In the genomic region with DNA sequence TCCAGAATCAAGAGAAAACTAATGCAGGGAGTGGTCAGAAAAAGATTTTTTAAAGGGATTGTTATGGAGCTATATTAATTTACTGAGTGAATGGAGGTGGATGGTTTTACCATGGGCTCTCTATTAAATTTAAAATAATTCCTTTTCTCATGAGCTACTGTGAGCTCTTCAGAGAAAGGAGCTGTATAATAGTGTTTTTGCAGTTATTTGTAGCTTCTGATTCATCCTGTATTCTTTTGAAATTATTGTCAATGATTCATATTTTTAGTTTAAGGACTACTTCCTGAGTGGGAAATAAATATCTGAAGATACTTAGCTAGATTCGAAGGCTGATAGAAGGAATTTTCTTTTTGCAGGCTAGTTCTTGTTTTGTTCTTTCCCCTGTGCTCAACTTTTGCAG, we compare ENCODE assay signal across 8 cellular contexts. TPM values are rescaled to one million over a fixed set of nuclear protein-coding genes. Genes with fewer than 3 reads are reported as not detected.
DNase-seq lines count a peak whose midpoint lies in the region; ATAC-seq and TF ChIP-seq lines count a peak whose summit lies in the region.
"Not testable (repeated sequence)": the region's sequence is repeated elsewhere in the genome, so short reads cannot be mapped to it uniquely, and the experiment has no call there.

No MANE protein-coding gene starts in this region.

- in situ Hi-C loops in Panc1 (cut with HindIII; ENCODE audit: low pct_unique_long_range_greater_than_20kb, low sequenced_read_pairs) = not testable (repeated sequence)

- H3K27me3 Mint-ChIP-seq in activated T-helper 2 cell treated with anti-CD3 and anti-CD28 coated beads, Interferon-gamma antibody, Interleukin-2, Interleukin-4, amounts not matched to agents 10 μg/mL and 5 μg/mL and 100 μg/mL, durations not matched to agents 14 hours and 24 hours and 36 hours (ENCODE audit: low read depth); glutamatergic neuron (ENCODE audit: unreplicated experiment): not testable (repeated sequence)

- not testable (repeated sequence) for TF ChIP-seq CTCF in BE2C (IDR thresholded peaks at IDR 0.05; ENCODE audit: low read depth, low read length); Panc1 (IDR thresholded peaks at IDR 0.05); coronary artery (IDR thresholded peaks at IDR 0.05); glutamatergic neuron (IDR thresholded peaks at IDR 0.05; ENCODE audit: partially characterized antibody, unreplicated experiment)

- H3K36me3 ChIP-seq in BE2C; Panc1 (ENCODE audit: control insufficient read depth, insufficient read depth, low read length); muscle layer of duodenum (ENCODE audit: control insufficient read depth in 1 of 2, insufficient read depth in 2 of 2, low read length in 2 of 2): not testable (repeated sequence)

- H3K4me1 Mint-ChIP-seq in activated T-helper 2 cell treated with anti-CD3 and anti-CD28 coated beads, Interferon-gamma antibody, Interleukin-2, Interleukin-4, amounts not matched to agents 10 μg/mL and 5 μg/mL and 100 μg/mL, durations not matched to agents 14 hours and 24 hours and 36 hours (ENCODE audit: low read depth) = peaks cover 26% of the 10 kb centered on the region
- not testable (repeated sequence) for H3K4me1 Mint-ChIP-seq in glutamatergic neuron (ENCODE audit: low read depth, unreplicated experiment)

- peak overlapping the region; percentile 88 for H3K27ac Mint-ChIP-seq in activated T-helper 2 cell treated with anti-CD3 and anti-CD28 coated beads, Interferon-gamma antibody, Interleukin-2, Interleukin-4, amounts not matched to agents 10 μg/mL and 5 μg/mL and 100 μg/mL, durations not matched to agents 14 hours and 24 hours and 36 hours
- H3K27ac Mint-ChIP-seq in glutamatergic neuron (ENCODE audit: unreplicated experiment) = peak overlapping the region; percentile 79

- H3K36me3 Mint-ChIP-seq in activated T-helper 2 cell treated with anti-CD3 and anti-CD28 coated beads, Interferon-gamma antibody, Interleukin-2, Interleukin-4, amounts not matched to agents 10 μg/mL and 5 μg/mL and 100 μg/mL, durations not matched to agents 14 hours and 24 hours and 36 hours (ENCODE audit: low read depth) = peaks cover 45% of the 10 kb centered on the region
- H3K36me3 Mint-ChIP-seq in glutamatergic neuron (ENCODE audit: unreplicated experiment) = not testable (repeated sequence)

- peak overlapping the region; percentile 91 for H3K4me3 Mint-ChIP-seq in activated T-helper 2 cell treated with anti-CD3 and anti-CD28 coated beads, Interferon-gamma antibody, Interleukin-2, Interleukin-4, amounts not matched to agents 10 μg/mL and 5 μg/mL and 100 μg/mL, durations not matched to agents 14 hours and 24 hours and 36 hours (ENCODE audit: low read depth)
- H3K4me3 Mint-ChIP-seq in glutamatergic neuron (ENCODE audit: unreplicated experiment) = peak overlapping the region; percentile 95

- POLR2A ChIA-PET in Panc1 (lab: Charles Lee) = not testable (repeated sequence)

- not testable (repeated sequence) for H3K9me3 ChIP-seq in BE2C; Panc1 (ENCODE audit: control insufficient read depth, insufficient read depth, low read depth, low read length); muscle layer of duodenum (ENCODE audit: control insufficient read depth in 1 of 2, low read length in 2 of 2)

- peak overlapping the region; percentile 85 for H3K27ac ChIP-seq in Panc1 (ENCODE audit: low read length)
- H3K27ac ChIP-seq in coronary artery = peak overlapping the region in 1 of 2 donors; percentile 100
- not testable (repeated sequence) for H3K27ac ChIP-seq in muscle layer of duodenum (ENCODE audit: low read length)
- H3K27ac ChIP-seq in skin epidermis = peak overlapping the region in 12 of 21 experiments; percentile 38 to 100 (median 100)

- ATAC-seq in Panc1 = not testable (repeated sequence)

- H3K4me3 ChIP-seq in BE2C (ENCODE audit: low read depth, low read length) (peak overlapping the region; percentile 70), Panc1 (ENCODE audit: low read depth in 2 of 2, low read length in 2 of 2) (peak overlapping the region; percentile 69 to 82), coronary artery (peak overlapping the region; percentile 99), muscle layer of duodenum (ENCODE audit: low read depth in 1 of 2, low read length in 2 of 2) (peak overlapping the region; percentile 23 to 68), skin epidermis (peak overlapping the region in 5 of 7 experiments; percentile 76 to 91 (median 82))

- H3K9me3 Mint-ChIP-seq in activated T-helper 2 cell treated with anti-CD3 and anti-CD28 coated beads, Interferon-gamma antibody, Interleukin-2, Interleukin-4, amounts not matched to agents 10 μg/mL and 5 μg/mL and 100 μg/mL, durations not matched to agents 14 hours and 24 hours and 36 hours; glutamatergic neuron (ENCODE audit: unreplicated experiment): not testable (repeated sequence)

- BruUV-seq in Panc1 (replicated peaks; lab: Mats Ljungman, UMichigan) = not testable (repeated sequence)

- not testable (repeated sequence) for H3K4me1 ChIP-seq in BE2C; Panc1 (ENCODE audit: control insufficient read depth, insufficient read depth, low read length)
- peaks cover 0 to 26% of the 10 kb centered on the region in 2 donors for H3K4me1 ChIP-seq in muscle layer of duodenum (ENCODE audit: control insufficient read depth in 1 of 2, insufficient read depth in 2 of 2, low read length in 2 of 2)

- not testable (repeated sequence) for H3K27me3 ChIP-seq in BE2C; Panc1 (ENCODE audit: control insufficient read depth, insufficient read depth, low read length); muscle layer of duodenum (ENCODE audit: low read depth, low read length)

- CTCF ChIA-PET in Panc1 (lab: Charles Lee) = not testable (repeated sequence)

- DNase-seq in BE2C; Panc1 (ENCODE audit: low read depth, low spot score); activated T-helper 2 cell treated with anti-CD3 and anti-CD28 coated beads, Interferon-gamma antibody, Interleukin-2, Interleukin-4, amounts not matched to agents 10 μg/mL and 5 μg/mL and 100 μg/mL, durations not matched to agents 14 hours and 24 hours and 36 hours (ENCODE audit: low spot score); coronary artery (ENCODE audit: low spot score); glutamatergic neuron: not testable (repeated sequence)
- DNase-seq in HCEC 1CT = peak; percentile 57

- intact Hi-C loops in Panc1 (cut with micrococcal nuclease; ENCODE audit: unreplicated experiment) = not testable (repeated sequence)
- intact Hi-C loops in activated T-helper 2 cell treated with anti-CD3 and anti-CD28 coated beads, Interferon-gamma antibody, Interleukin-2, Interleukin-4, amounts not matched to agents 10 μg/mL and 5 μg/mL and 100 μg/mL, durations not matched to agents 14 hours and 24 hours and 36 hours (cut with micrococcal nuclease) = loop anchor here (5.0 to 10.0 kb wide), 2 partner anchors 76 to 108 kb away; a partner anchor contains a TSS

RNA-seq across cellular contexts. Expression of a gene that starts 56.4 kb away (rescaled TPM):
- polyA plus RNA-seq in BE2C (2012; ENCODE audit: insufficient read depth, insufficient read length, low read depth) = 25.2 TPM
- total RNA-seq in Panc1 (2021; ENCODE audit: unreplicated experiment) = 43.6 TPM
- polyA plus RNA-seq in Panc1 (2012; ENCODE audit: insufficient read length) = 17.4 TPM
- total RNA-seq in activated T-helper 2 cell treated with anti-CD3 and anti-CD28 coated beads, Interferon-gamma antibody, Interleukin-2, Interleukin-4, amounts not matched to agents 10 μg/mL and 5 μg/mL and 100 μg/mL, durations not matched to agents 14 hours and 24 hours and 36 hours = 46.9 and 52.4 TPM in 2 replicates
- 40.9 TPM for total RNA-seq in glutamatergic neuron (ENCODE audit: unreplicated experiment)

Comparison
In these comparisons a context has a peak if more than half of its experiments do, and no peak if none do; other contexts are left out.
1. H3K4me3 ChIP-seq: peak in every context shown above with its lines; median percentile 99 in coronary artery; 82 in skin epidermis; 76 in Panc1; 70 in BE2C; 46 in muscle layer of duodenum.